ENCODE assay signal across 1 cellular context in genomic region chr19:50178320-50178719, GRCh38.
A peak's percentile ranks its signal among the peaks of the same experiment; 100 is the strongest.
TF ChIP-seq lines count a peak whose summit lies in the region.

No MANE protein-coding gene starts in this region.

TF ChIP-seq in GM12878, 131 proteins besides CTCF, POLR2A, EP300 and RAD21:
- TF ChIP-seq BRCA1 (IDR thresholded peaks at IDR 0.05; ENCODE audit: low read depth, low read length) (no peak), SP1 (IDR thresholded peaks at IDR 0.05; ENCODE audit: low read depth, low read length) (peak; percentile 28), ZBTB40 (IDR thresholded peaks at IDR 0.05; ENCODE audit: borderline replicate concordance) (peak; percentile 97), PBX3 (IDR thresholded peaks at IDR 0.05; ENCODE audit: insufficient replicate concordance, low read depth, low read length) (no peak), RUNX3 (IDR thresholded peaks at IDR 0.05; ENCODE audit: low read length) (peak; percentile 38; the same call in 1 of the 2 replicates), TBL1XR1 (IDR thresholded peaks at IDR 0.05; ENCODE audit: low read depth, low read length) (no peak), SUPT20H (IDR thresholded peaks at IDR 0.05; ENCODE audit: borderline replicate concordance, control insufficient read depth, low read depth, low read length) (no peak), YBX1 (IDR thresholded peaks at IDR 0.05) (no peak), YY1 (IDR thresholded peaks at IDR 0.05; ENCODE audit: low read depth, low read length) (peak; percentile 49; the same call in 1 of the 2 replicates)
